Comparison of ENCODE assay signal across 1 cellular context in genomic region chr2:190545082-190545481, GRCh38.
TF ChIP-seq lines count a peak whose summit lies in the region.

No MANE protein-coding gene starts in this region.

TF ChIP-seq in A549, 52 proteins besides CTCF, POLR2A, EP300 and RAD21 (continued from another document):
- TF ChIP-seq HOXB5 (CRISPR knock-in tag; IDR thresholded peaks at IDR 0.05) (no peak), SMC3 (IDR thresholded peaks at IDR 0.05) (no peak)
